Comparison of ENCODE assay signal across 22 cellular contexts in genomic region chr1:29691499-29691898, GRCh38.
"Had no signal": no experiment of that assay in that cellular context is flagged by ENCODE, and none has a peak within 500 bp of the region (broad histone marks: within the 10 kb centered on the region; RNA-seq: fewer than 3 reads in every experiment).

No MANE protein-coding gene starts in this region.

- H3K27ac ChIP-seq: epithelial cell of prostate, esophagus muscularis mucosa, gastrocnemius medialis, heart right ventricle, psoas muscle, right lobe of liver, spleen, tibial nerve, upper lobe of right lung, vagina had no signal

- H3K27ac Mint-ChIP-seq: naive thymus-derived CD4-positive, alpha-beta T cell; nephron progenitor cell; stimulated activated memory B cell treated with anti-CD40 and anti-IgM and Interleukin-4, amounts not matched to agents 10 μg/mL and 1 μg/mL and 100 μg/mL, for 72 hours; stimulated activated naive CD8-positive, alpha-beta T cell treated with anti-CD3 and anti-CD28 coated beads, Interleukin-15, Interleukin-2, amounts not matched to agents 100 ng/mL and 50 ng/mL, for 24 hours had no signal

- H3K9me3 ChIP-seq: gastrocnemius medialis, psoas muscle, right lobe of liver, upper lobe of right lung, vagina had no signal

- H3K36me3 Mint-ChIP-seq: naive thymus-derived CD4-positive, alpha-beta T cell; stimulated activated memory B cell treated with anti-CD40 and anti-IgM and Interleukin-4, amounts not matched to agents 10 μg/mL and 1 μg/mL and 100 μg/mL, for 72 hours had no signal

- H3K9me3 Mint-ChIP-seq: effector memory CD8-positive, alpha-beta T cell; stimulated activated naive CD8-positive, alpha-beta T cell treated with anti-CD3 and anti-CD28 coated beads, Interleukin-15, Interleukin-2, amounts not matched to agents 100 ng/mL and 50 ng/mL, for 24 hours had no signal

- H3K4me1 ChIP-seq: gastrocnemius medialis, psoas muscle, right lobe of liver, tibial nerve, upper lobe of right lung, vagina had no signal

- H3K36me3 ChIP-seq: esophagus muscularis mucosa, gastrocnemius medialis, heart right ventricle, right lobe of liver, spleen, tibial nerve, upper lobe of right lung, vagina had no signal

- H3K4me3 ChIP-seq: esophagus muscularis mucosa, gastrocnemius medialis, heart right ventricle, psoas muscle, right lobe of liver, spleen, tibial nerve, upper lobe of right lung, vagina had no signal

- H3K27me3 ChIP-seq: right lobe of liver had no signal

- DNase-seq: effector memory CD8-positive, alpha-beta T cell; gastrocnemius medialis; heart right ventricle; hypothalamus; kidney glomerular epithelial cell; mesendoderm; nephron progenitor cell; psoas muscle; retina; spleen; stimulated activated CD4-positive, alpha-beta T cell treated with anti-CD3 and anti-CD28 coated beads, Interleukin-15, amount 100 ng/mL, for 24 hours; stimulated activated CD4-positive, alpha-beta T cell treated with anti-CD3 and anti-CD28 coated beads, Interleukin-1b, Interleukin-23, amount 100 ng/mL, for 48 hours; stimulated activated CD4-positive, alpha-beta T cell treated with anti-CD3 and anti-CD28 coated beads, Interleukin-4, amount 100 ng/mL, for 24 hours had no signal

- H3K4me3 Mint-ChIP-seq: effector memory CD8-positive, alpha-beta T cell; naive thymus-derived CD4-positive, alpha-beta T cell; nephron progenitor cell; stimulated activated memory B cell treated with anti-CD40 and anti-IgM and Interleukin-4, amounts not matched to agents 10 μg/mL and 1 μg/mL and 100 μg/mL, for 72 hours; stimulated activated naive CD8-positive, alpha-beta T cell treated with anti-CD3 and anti-CD28 coated beads, Interleukin-15, Interleukin-2, amounts not matched to agents 100 ng/mL and 50 ng/mL, for 24 hours had no signal
